Comparison of ENCODE assay signal across 9 cellular contexts in genomic region chr3:55180936-55181535, GRCh38.
DNase-seq lines count a peak whose midpoint lies in the region; ATAC-seq and TF ChIP-seq lines count a peak whose summit lies in the region.
"Had no signal": no experiment of that assay in that cellular context is flagged by ENCODE, and none has a peak within 500 bp of the region (broad histone marks: within the 10 kb centered on the region; RNA-seq: fewer than 3 reads in every experiment).

No MANE protein-coding gene starts in this region.

- H3K9me3 ChIP-seq in Karpas-422 (ENCODE audit: low read length), result no peaks in the 10 kb centered on the region
- H3K9me3 ChIP-seq in uterus, result no peaks in the 10 kb centered on the region

- no peaks in the 10 kb centered on the region; the same call in 1 of the 2 replicates for H3K27me3 Mint-ChIP-seq in WTC11 (ENCODE audit: low read depth)

- no peaks in the 10 kb centered on the region for H3K9me2 ChIP-seq in Karpas-422 (replicated peaks; ENCODE audit: insufficient read depth, low read length)

- no peaks in the 10 kb centered on the region for H3K79me2 ChIP-seq in Karpas-422 (ENCODE audit: low read length)

- no peak overlapping the region for H3K4me3 Mint-ChIP-seq in WTC11
- H3K4me3 Mint-ChIP-seq: T-helper 1 cell treated with Interleukin-12 subunit alpha and Interleukin-12 subunit beta and Interleukin-4 antibody, amounts not matched to agents 30 μg/mL and 1 μg/mL, for 36 hours had no signal

- ATAC-seq in WTC11 (no peak), GM19023 (IDR thresholded peaks at IDR 0.05; ENCODE audit: unreplicated experiment) (no peak)

- TF ChIP-seq CTCF in GM06990 (IDR thresholded peaks at IDR 0.05; ENCODE audit: insufficient read depth, low read length, poor library complexity, severe bottlenecking) (peak; percentile 73), WTC11 (IDR thresholded peaks at IDR 0.05) (peak; percentile 59), uterus (IDR thresholded peaks at IDR 0.05) (peak; percentile 33 to 72 (median 58))

- no peak overlapping the region for H3K9ac ChIP-seq in Karpas-422 (ENCODE audit: low read length)

- no peak overlapping the region for H2AFZ ChIP-seq in Karpas-422 (ENCODE audit: low read length)

- H3K27ac ChIP-seq in Karpas-422 (ENCODE audit: low read length) (no peak overlapping the region), uterus (no peak overlapping the region)

- H3K4me1 Mint-ChIP-seq in WTC11, result peaks cover 4% of the 10 kb centered on the region

- TF ChIP-seq POLR2A in uterus (IDR thresholded peaks at IDR 0.05), result no peak

- H3K9me3 Mint-ChIP-seq in WTC11, result no peaks in the 10 kb centered on the region
- H3K9me3 Mint-ChIP-seq: T-helper 1 cell treated with Interleukin-12 subunit alpha and Interleukin-12 subunit beta and Interleukin-4 antibody, amounts not matched to agents 30 μg/mL and 1 μg/mL, for 36 hours had no signal

- H3K4me1 ChIP-seq in Karpas-422 (ENCODE audit: low read length) (no peaks in the 10 kb centered on the region), uterus (no peaks in the 10 kb centered on the region)

- intact Hi-C loops in uterus (cut with DNase I; ENCODE audit: low total_unique reads), result no loop called here

- H3K27me3 ChIP-seq in GM06990 (replicated peaks; ENCODE audit: control insufficient read depth, insufficient read depth, low read length) (no peaks in the 10 kb centered on the region), Karpas-422 (ENCODE audit: low read length) (no peaks in the 10 kb centered on the region; the same call in 1 of the 2 replicates), uterus (no peaks in the 10 kb centered on the region)

- CTCF ChIA-PET in WTC11 (lab: Charles Lee), result interaction anchor here (0.5 to 1.4 kb wide), 13 partner anchors 10 to 339 kb away, joined by 3 to 7 read pairs (median 3); no protein-coding TSS in a partner anchor

- H3K4me2 ChIP-seq in Karpas-422 (ENCODE audit: low read depth, low read length, poor library complexity, severe bottlenecking), result no peak overlapping the region

- POLR2A ChIA-PET in WTC11 (lab: Charles Lee), result interaction anchor here (0.6 kb wide), 1 partner anchor 148 kb away, joined by 3 read pairs; no protein-coding TSS in a partner anchor

- H3K4me3 ChIP-seq in GM06990 (replicated peaks; ENCODE audit: low read depth, low read length) (no peak overlapping the region), Karpas-422 (ENCODE audit: low read length) (no peak overlapping the region), uterus (no peak overlapping the region)

- 0 out of 2 replicates have a peak, but pooled peaks cover 5% of the 10 kb centered on the region for H4K20me1 ChIP-seq in Karpas-422 (ENCODE audit: insufficient read depth, low read depth, low read length)

- no peaks in the 10 kb centered on the region for H3K36me3 ChIP-seq in GM06990 (ENCODE audit: control insufficient read depth, insufficient read depth, low read length)
- H3K36me3 ChIP-seq in Karpas-422 (ENCODE audit: insufficient read depth, low read length), result no peaks in the 10 kb centered on the region
- H3K36me3 ChIP-seq in uterus, result no peaks in the 10 kb centered on the region

- no peak for DNase-seq in GM06990 (ENCODE audit: extremely low read depth, insufficient read length)
- peak; percentile 80 for DNase-seq in Karpas-422
- peak; percentile 26 for DNase-seq in WTC11 (ENCODE audit: low spot score)
- DNase-seq in iPS-NIHi11 (ENCODE audit: low spot score), result peak; percentile 48
- no peak for DNase-seq in uterus
- no peak for DNase-seq in cortex of kidney (lab: John Stamatoyannopoulos, UW)
- DNase-seq in C1 segment of cervical spinal cord (lab: John Stamatoyannopoulos, UW), result no peak

- no peaks in the 10 kb centered on the region for H3K36me3 Mint-ChIP-seq in WTC11

- H3K27ac Mint-ChIP-seq in WTC11, result no peak overlapping the region
- H3K27ac Mint-ChIP-seq: T-helper 1 cell treated with Interleukin-12 subunit alpha and Interleukin-12 subunit beta and Interleukin-4 antibody, amounts not matched to agents 30 μg/mL and 1 μg/mL, for 36 hours had no signal

TF ChIP-seq in WTC11, 78 proteins besides CTCF, POLR2A, EP300 and RAD21:
- TF ChIP-seq NFYB (CRISPR knock-in tag; conservative IDR thresholded peaks at IDR 0.05; ENCODE audit: low read depth) (no peak), ZNF425 (CRISPR knock-in tag; conservative IDR thresholded peaks at IDR 0.05) (no peak), AR (CRISPR knock-in tag; IDR thresholded peaks at IDR 0.05) (no peak), USF1 (CRISPR knock-in tag; IDR thresholded peaks at IDR 0.05) (no peak)
- TF ChIP-seq, protein P1, sequence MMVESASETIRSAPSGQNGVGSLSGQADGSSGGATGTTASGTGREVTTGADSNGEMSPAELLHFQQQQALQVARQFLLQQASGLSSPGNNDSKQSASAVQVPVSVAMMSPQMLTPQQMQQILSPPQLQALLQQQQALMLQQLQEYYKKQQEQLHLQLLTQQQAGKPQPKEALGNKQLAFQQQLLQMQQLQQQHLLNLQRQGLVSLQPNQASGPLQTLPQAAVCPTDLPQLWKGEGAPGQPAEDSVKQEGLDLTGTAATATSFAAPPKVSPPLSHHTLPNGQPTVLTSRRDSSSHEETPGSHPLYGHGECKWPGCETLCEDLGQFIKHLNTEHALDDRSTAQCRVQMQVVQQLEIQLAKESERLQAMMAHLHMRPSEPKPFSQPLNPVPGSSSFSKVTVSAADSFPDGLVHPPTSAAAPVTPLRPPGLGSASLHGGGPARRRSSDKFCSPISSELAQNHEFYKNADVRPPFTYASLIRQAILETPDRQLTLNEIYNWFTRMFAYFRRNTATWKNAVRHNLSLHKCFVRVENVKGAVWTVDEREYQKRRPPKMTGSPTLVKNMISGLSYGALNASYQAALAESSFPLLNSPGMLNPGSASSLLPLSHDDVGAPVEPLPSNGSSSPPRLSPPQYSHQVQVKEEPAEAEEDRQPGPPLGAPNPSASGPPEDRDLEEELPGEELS (CRISPR knock-in tag; IDR thresholded peaks at IDR 0.05), result no peak
TF ChIP-seq in WTC11: peak in this region for 0.

Comparison
In these comparisons a context has a peak if more than half of its experiments do, and no peak if none do; other contexts are left out.
1. DNase-seq: peak in Karpas-422 (single experiment), WTC11 (single experiment) and iPS-NIHi11 (single experiment); none in GM06990 (single experiment), uterus (0 of 2), cortex of kidney (single experiment) and C1 segment of cervical spinal cord (0 of 14).
2. Peak in every context shown above with its lines, with median percentiles within 50 percentile points of each other: CTCF ChIP-seq.